In genomic region chr1:42766723-42767509, GRCh38 we compare ENCODE assay signal across 1 cellular context.
A peak's percentile ranks its signal among the peaks of the same experiment; 100 is the strongest.
TF ChIP-seq lines count a peak whose summit lies in the region.

Gene C1orf50, plus strand, starts transcription at chr1:42767249. Its CDS starts 63 bp downstream, at chr1:42767312.
Gene P3H1, minus strand, starts transcription at chr1:42767028. Its CDS starts 57 bp downstream, at chr1:42766971.

TF ChIP-seq in HepG2, 621 proteins besides CTCF, POLR2A, EP300 and RAD21 (continued from another document and continues in another):
- TF ChIP-seq, protein P1, sequence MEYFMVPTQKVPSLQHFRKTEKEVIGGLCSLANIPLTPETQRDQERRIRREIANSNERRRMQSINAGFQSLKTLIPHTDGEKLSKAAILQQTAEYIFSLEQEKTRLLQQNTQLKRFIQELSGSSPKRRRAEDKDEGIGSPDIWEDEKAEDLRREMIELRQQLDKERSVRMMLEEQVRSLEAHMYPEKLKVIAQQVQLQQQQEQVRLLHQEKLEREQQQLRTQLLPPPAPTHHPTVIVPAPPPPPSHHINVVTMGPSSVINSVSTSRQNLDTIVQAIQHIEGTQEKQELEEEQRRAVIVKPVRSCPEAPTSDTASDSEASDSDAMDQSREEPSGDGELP (IDR thresholded peaks at IDR 0.05; ENCODE audit: borderline replicate concordance, low read depth) = no peak; the same call in 1 of the 2 replicates
- no peak for TF ChIP-seq CBX1 (IDR thresholded peaks at IDR 0.05; ENCODE audit: low read depth)
- TF ChIP-seq IKZF5 (CRISPR knock-in tag; IDR thresholded peaks at IDR 0.05) = no peak
- TF ChIP-seq, protein P2, sequence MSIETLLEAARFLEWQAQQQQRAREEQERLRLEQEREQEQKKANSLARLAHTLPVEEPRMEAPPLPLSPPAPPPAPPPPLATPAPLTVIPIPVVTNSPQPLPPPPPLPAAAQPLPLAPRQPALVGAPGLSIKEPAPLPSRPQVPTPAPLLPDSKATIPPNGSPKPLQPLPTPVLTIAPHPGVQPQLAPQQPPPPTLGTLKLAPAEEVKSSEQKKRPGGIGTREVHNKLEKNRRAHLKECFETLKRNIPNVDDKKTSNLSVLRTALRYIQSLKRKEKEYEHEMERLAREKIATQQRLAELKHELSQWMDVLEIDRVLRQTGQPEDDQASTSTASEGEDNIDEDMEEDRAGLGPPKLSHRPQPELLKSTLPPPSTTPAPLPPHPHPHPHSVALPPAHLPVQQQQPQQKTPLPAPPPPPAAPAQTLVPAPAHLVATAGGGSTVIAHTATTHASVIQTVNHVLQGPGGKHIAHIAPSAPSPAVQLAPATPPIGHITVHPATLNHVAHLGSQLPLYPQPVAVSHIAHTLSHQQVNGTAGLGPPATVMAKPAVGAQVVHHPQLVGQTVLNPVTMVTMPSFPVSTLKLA (IDR thresholded peaks at IDR 0.05) = no peak; the same call in 1 of the 2 replicates
- TF ChIP-seq TOE1 (CRISPR knock-in tag; IDR thresholded peaks at IDR 0.05) = no peak
- TF ChIP-seq ZFP36 (IDR thresholded peaks at IDR 0.05; ENCODE audit: borderline replicate concordance, low read depth, low read length, partially characterized antibody) = no peak
- TF ChIP-seq, protein P3, sequence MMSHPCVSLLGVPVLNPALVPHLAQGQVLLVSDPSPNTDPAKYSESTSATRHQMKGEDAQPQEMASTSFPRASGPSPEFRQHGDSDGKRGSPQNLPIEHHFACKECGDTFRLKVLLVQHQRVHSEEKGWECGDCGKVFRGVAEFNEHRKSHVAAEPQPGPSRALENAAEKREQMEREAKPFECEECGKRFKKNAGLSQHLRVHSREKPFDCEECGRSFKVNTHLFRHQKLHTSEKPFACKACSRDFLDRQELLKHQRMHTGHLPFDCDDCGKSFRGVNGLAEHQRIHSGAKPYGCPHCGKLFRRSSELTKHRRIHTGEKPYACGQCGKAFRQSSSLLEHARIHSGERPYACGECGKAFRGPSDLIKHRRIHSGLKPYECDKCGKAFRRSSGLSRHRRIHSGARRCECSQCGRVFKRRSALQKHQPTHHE (CRISPR knock-in tag; IDR thresholded peaks at IDR 0.05; ENCODE audit: borderline replicate concordance) = peak; percentile 76
- 0 out of 2 replicates have a peak, but pooled peaks have one; percentile 49 for TF ChIP-seq NFE2L1 (CRISPR knock-in tag; IDR thresholded peaks at IDR 0.05; ENCODE audit: borderline replicate concordance)
- TF ChIP-seq RARA (CRISPR knock-in tag; IDR thresholded peaks at IDR 0.05) = 0 out of 2 replicates have a peak, but pooled peaks have one; percentile 12
- TF ChIP-seq KDM5B (CRISPR knock-in tag; IDR thresholded peaks at IDR 0.05; ENCODE audit: borderline replicate concordance) = peak; percentile 67; the same call in 1 of the 2 replicates
- peak; percentile 6; the same call in 1 of the 2 replicates for TF ChIP-seq PRDM10 (CRISPR knock-in tag; IDR thresholded peaks at IDR 0.05; ENCODE audit: low read depth)
- TF ChIP-seq, protein P4, sequence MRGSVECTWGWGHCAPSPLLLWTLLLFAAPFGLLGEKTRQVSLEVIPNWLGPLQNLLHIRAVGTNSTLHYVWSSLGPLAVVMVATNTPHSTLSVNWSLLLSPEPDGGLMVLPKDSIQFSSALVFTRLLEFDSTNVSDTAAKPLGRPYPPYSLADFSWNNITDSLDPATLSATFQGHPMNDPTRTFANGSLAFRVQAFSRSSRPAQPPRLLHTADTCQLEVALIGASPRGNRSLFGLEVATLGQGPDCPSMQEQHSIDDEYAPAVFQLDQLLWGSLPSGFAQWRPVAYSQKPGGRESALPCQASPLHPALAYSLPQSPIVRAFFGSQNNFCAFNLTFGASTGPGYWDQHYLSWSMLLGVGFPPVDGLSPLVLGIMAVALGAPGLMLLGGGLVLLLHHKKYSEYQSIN (CRISPR knock-in tag; IDR thresholded peaks at IDR 0.05; ENCODE audit: borderline replicate concordance) = no peak
- 0 out of 2 replicates have a peak, but pooled peaks have one; percentile 73 for TF ChIP-seq KIAA2018 (CRISPR knock-in tag; IDR thresholded peaks at IDR 0.05; ENCODE audit: borderline replicate concordance)
- peak; percentile 24; the same call in 1 of the 2 replicates for TF ChIP-seq ATF2 (CRISPR knock-in tag; IDR thresholded peaks at IDR 0.05)
- TF ChIP-seq, protein P5, sequence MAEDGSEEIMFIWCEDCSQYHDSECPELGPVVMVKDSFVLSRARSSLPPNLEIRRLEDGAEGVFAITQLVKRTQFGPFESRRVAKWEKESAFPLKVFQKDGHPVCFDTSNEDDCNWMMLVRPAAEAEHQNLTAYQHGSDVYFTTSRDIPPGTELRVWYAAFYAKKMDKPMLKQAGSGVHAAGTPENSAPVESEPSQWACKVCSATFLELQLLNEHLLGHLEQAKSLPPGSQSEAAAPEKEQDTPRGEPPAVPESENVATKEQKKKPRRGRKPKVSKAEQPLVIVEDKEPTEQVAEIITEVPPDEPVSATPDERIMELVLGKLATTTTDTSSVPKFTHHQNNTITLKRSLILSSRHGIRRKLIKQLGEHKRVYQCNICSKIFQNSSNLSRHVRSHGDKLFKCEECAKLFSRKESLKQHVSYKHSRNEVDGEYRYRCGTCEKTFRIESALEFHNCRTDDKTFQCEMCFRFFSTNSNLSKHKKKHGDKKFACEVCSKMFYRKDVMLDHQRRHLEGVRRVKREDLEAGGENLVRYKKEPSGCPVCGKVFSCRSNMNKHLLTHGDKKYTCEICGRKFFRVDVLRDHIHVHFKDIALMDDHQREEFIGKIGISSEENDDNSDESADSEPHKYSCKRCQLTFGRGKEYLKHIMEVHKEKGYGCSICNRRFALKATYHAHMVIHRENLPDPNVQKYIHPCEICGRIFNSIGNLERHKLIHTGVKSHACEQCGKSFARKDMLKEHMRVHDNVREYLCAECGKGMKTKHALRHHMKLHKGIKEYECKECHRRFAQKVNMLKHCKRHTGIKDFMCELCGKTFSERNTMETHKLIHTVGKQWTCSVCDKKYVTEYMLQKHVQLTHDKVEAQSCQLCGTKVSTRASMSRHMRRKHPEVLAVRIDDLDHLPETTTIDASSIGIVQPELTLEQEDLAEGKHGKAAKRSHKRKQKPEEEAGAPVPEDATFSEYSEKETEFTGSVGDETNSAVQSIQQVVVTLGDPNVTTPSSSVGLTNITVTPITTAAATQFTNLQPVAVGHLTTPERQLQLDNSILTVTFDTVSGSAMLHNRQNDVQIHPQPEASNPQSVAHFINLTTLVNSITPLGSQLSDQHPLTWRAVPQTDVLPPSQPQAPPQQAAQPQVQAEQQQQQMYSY (CRISPR knock-in tag; IDR thresholded peaks at IDR 0.05) = peak; percentile 67
- TF ChIP-seq ZNF552 (CRISPR knock-in tag; IDR thresholded peaks at IDR 0.05; ENCODE audit: borderline replicate concordance) = peak; percentile 36; the same call in 1 of the 2 replicates
- no peak for TF ChIP-seq ZNF570 (CRISPR knock-in tag; IDR thresholded peaks at IDR 0.05; ENCODE audit: borderline replicate concordance)
- TF ChIP-seq, protein P6, sequence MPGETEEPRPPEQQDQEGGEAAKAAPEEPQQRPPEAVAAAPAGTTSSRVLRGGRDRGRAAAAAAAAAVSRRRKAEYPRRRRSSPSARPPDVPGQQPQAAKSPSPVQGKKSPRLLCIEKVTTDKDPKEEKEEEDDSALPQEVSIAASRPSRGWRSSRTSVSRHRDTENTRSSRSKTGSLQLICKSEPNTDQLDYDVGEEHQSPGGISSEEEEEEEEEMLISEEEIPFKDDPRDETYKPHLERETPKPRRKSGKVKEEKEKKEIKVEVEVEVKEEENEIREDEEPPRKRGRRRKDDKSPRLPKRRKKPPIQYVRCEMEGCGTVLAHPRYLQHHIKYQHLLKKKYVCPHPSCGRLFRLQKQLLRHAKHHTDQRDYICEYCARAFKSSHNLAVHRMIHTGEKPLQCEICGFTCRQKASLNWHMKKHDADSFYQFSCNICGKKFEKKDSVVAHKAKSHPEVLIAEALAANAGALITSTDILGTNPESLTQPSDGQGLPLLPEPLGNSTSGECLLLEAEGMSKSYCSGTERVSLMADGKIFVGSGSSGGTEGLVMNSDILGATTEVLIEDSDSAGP (CRISPR knock-in tag; IDR thresholded peaks at IDR 0.05; ENCODE audit: borderline replicate concordance) = peak; percentile 76
- TF ChIP-seq BHLHE40 (IDR thresholded peaks at IDR 0.05; ENCODE audit: low read length) = peak; percentile 9; the same call in 1 of the 2 replicates
- TF ChIP-seq HHEX (CRISPR knock-in tag; IDR thresholded peaks at IDR 0.05) = no peak
